In genomic region chr17:80843741-80844156, GRCh38 we compare ENCODE assay signal across 12 cellular contexts.
"Had no signal": no experiment of that assay in that cellular context is flagged by ENCODE, and none has a peak within 500 bp of the region (broad histone marks: within the 10 kb centered on the region; RNA-seq: fewer than 3 reads in every experiment).

No MANE protein-coding gene starts in this region.

- H3K27me3 ChIP-seq: foreskin keratinocyte, left lung, neural progenitor cell, ovary, uterus had no signal

- DNase-seq: activated CD4-positive, alpha-beta T cell treated with anti-CD3 and anti-CD28 coated beads, Interleukin-2, amount 10 ng/mL, durations not matched to agents 24 days and 14 days; activated gamma-delta T cell treated with Interleukin-2 at 50 U/mL for 16 hours; activated T-cell treated with anti-CD3 and anti-CD28 coated beads, Interleukin-2, amount 50 U/mL, for 72 hours; effector CD4-positive, alpha-beta T cell; foreskin keratinocyte; mesenchymal stem cell; T-helper 9 cell; uterus had no signal

- H3K4me3 ChIP-seq: coronary artery, left lung, neural progenitor cell, ovary, uterus had no signal

- H3K4me1 ChIP-seq: foreskin keratinocyte, left lung, uterus had no signal

- H3K4me3 Mint-ChIP-seq: activated CD4-positive, alpha-beta T cell treated with anti-CD3 and anti-CD28 coated beads, Interleukin-2, amount 10 ng/mL, durations not matched to agents 24 days and 14 days; activated T-cell treated with anti-CD3 and anti-CD28 coated beads, Interleukin-2, amount 50 U/mL, for 72 hours; neural progenitor cell had no signal

- H3K9me3 Mint-ChIP-seq: activated CD4-positive, alpha-beta T cell treated with anti-CD3 and anti-CD28 coated beads, Interleukin-2, amount 10 ng/mL, durations not matched to agents 24 days and 14 days; neural progenitor cell had no signal

- H3K27ac ChIP-seq: coronary artery, foreskin keratinocyte, left lung, neural progenitor cell, ovary, uterus had no signal

- H3K36me3 ChIP-seq: neural progenitor cell, ovary, uterus had no signal

- H3K27me3 Mint-ChIP-seq: activated CD4-positive, alpha-beta T cell treated with anti-CD3 and anti-CD28 coated beads, Interleukin-2, amount 10 ng/mL, durations not matched to agents 24 days and 14 days had no signal

- ATAC-seq: activated T-cell treated with anti-CD3 and anti-CD28 coated beads, Interleukin-2, amount 50 U/mL, for 72 hours; foreskin keratinocyte; left lung had no signal

- H3K9me3 ChIP-seq: left lung, ovary, uterus had no signal
